Comparison of ENCODE assay signal across 24 cellular contexts in the genomic region with DNA sequence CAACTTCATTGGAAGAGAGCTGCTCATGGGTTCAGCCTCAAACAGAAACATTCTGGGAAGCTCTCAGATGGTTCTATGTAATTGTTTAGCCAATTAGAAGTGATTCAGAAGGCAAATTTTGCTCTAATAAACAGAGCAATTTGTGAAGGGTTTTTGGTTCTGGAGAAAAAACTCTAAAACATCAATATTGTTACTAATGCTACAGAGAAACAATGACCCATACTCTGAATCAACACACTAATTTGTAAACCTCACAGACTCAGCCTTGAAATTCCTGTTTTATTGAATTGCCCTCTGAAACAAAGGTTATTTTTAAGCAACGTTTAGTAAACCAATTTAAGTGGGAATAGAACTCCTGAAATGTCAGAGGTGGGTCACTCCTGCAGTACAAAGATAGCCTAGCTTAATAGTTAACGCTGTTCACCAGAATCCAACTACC.
DNase-seq lines count a peak whose midpoint lies in the region; ATAC-seq and TF ChIP-seq lines count a peak whose summit lies in the region.
"Had no signal": no experiment of that assay in that cellular context is flagged by ENCODE, and none has a peak within 500 bp of the region (broad histone marks: within the 10 kb centered on the region; RNA-seq: fewer than 3 reads in every experiment).

No MANE protein-coding gene starts in this region.

- no peak overlapping the region for H2AFZ ChIP-seq in ACC112 (ENCODE audit: low read length, unreplicated experiment)
- H2AFZ ChIP-seq: hepatocyte had no signal

- H3K27me3 ChIP-seq in ACC112 (ENCODE audit: insufficient read depth, low read length) = no peaks in the 10 kb centered on the region
- H3K27me3 ChIP-seq in SJSA1 (replicated peaks) = no peaks in the 10 kb centered on the region
- no peaks in the 10 kb centered on the region for H3K27me3 ChIP-seq in psoas muscle (ENCODE audit: insufficient read depth in 3 of 3, low read length in 2 of 3)
- H3K27me3 ChIP-seq: cardiac muscle cell, hepatocyte, MG63, pancreas, upper lobe of right lung had no signal

- no peaks in the 10 kb centered on the region for H3K79me2 ChIP-seq in ACC112 (ENCODE audit: control insufficient read depth, insufficient read depth, low read length, unreplicated experiment)
- H3K79me2 ChIP-seq: hepatocyte had no signal

- H3K36me3 Mint-ChIP-seq in T-cell = no peaks in the 10 kb centered on the region
- H3K36me3 Mint-ChIP-seq: activated naive CD8-positive, alpha-beta T cell treated with anti-CD3 and anti-CD28 coated beads, Interleukin-2, amount 10 ng/mL, durations not matched to agents 7 days and 5 days; naive B cell had no signal

- intact Hi-C loops in psoas muscle (cut with DNase I) = loop anchor here in 1 of 2 donors (5.0 to 10.0 kb wide), 2 partner anchors 69 to 138 kb away; no protein-coding TSS in a partner anchor

- H3K27ac ChIP-seq in ACC112 (ENCODE audit: low read depth, low read length) (peak overlapping the region; percentile 35; the same call in 1 of the 2 replicates), SJSA1 (peak overlapping the region; percentile 13), psoas muscle (peak overlapping the region; percentile 98)
- H3K27ac ChIP-seq: cardiac muscle cell, hepatocyte, upper lobe of right lung had no signal

- ATAC-seq in psoas muscle = no peak
- no peak for ATAC-seq in GM19395 (IDR thresholded peaks at IDR 0.05; ENCODE audit: unreplicated experiment)
- ATAC-seq in HG02759 (IDR thresholded peaks at IDR 0.05; ENCODE audit: unreplicated experiment) = no peak
- no peak for ATAC-seq in T-cell (replicated peaks in 1 of 4)
- ATAC-seq: upper lobe of right lung had no signal

- H3K4me3 ChIP-seq in ACC112 (ENCODE audit: low read depth, low read length) (no peak overlapping the region), SJSA1 (no peak overlapping the region), psoas muscle (no peak overlapping the region)
- H3K4me3 ChIP-seq: cardiac muscle cell, hepatocyte, MG63, pancreas, upper lobe of right lung had no signal

- peaks cover 0 to 8% (median 0%) of the 10 kb centered on the region in 3 donors for H3K9me3 Mint-ChIP-seq in T-cell

- H3K27me3 Mint-ChIP-seq in T-cell = peaks cover 18 to 21% of the 10 kb centered on the region in 2 donors

- WGBS in psoas muscle, 3 donors = 58 to 72% (median 63%) methylated on average over 2 of the region's 2 CpGs

- H3K9me3 ChIP-seq in SJSA1 (replicated peaks) (no peaks in the 10 kb centered on the region), psoas muscle (no peaks in the 10 kb centered on the region)
- H3K9me3 ChIP-seq: MG63, pancreas, SK-N-SH, upper lobe of right lung had no signal

- CTCF ChIA-PET in T-cell (lab: Charles Lee) = no interaction called here

- no peak overlapping the region for H3K4me3 Mint-ChIP-seq in T-cell
- H3K4me3 Mint-ChIP-seq: activated naive CD8-positive, alpha-beta T cell treated with anti-CD3 and anti-CD28 coated beads, Interleukin-2, amount 10 ng/mL, durations not matched to agents 7 days and 5 days; naive B cell had no signal

- no peak for TF ChIP-seq CTCF in psoas muscle (IDR thresholded peaks at IDR 0.05)

- peaks cover 5 to 8% (median 7%) of the 10 kb centered on the region in 3 donors for H3K4me1 Mint-ChIP-seq in T-cell
- H3K4me1 Mint-ChIP-seq: naive B cell had no signal

- no peak overlapping the region for H3K27ac Mint-ChIP-seq in T-cell
- H3K27ac Mint-ChIP-seq: activated naive CD8-positive, alpha-beta T cell treated with anti-CD3 and anti-CD28 coated beads, Interleukin-2, amount 10 ng/mL, durations not matched to agents 7 days and 5 days; activated T-helper 2 cell treated with anti-CD3 and anti-CD28 coated beads, Interferon-gamma antibody, Interleukin-2, Interleukin-4, amounts not matched to agents 10 μg/mL and 5 μg/mL and 100 μg/mL, durations not matched to agents 14 hours and 24 hours and 36 hours had no signal

- H3K4me1 ChIP-seq in ACC112 (ENCODE audit: control insufficient read depth, insufficient read depth, low read length, unreplicated experiment) (peaks cover 59% of the 10 kb centered on the region), SJSA1 (replicated peaks) (peaks cover 54% of the 10 kb centered on the region), psoas muscle (peaks cover 68% of the 10 kb centered on the region)

- POLR2A ChIA-PET in T-cell (lab: Charles Lee) = no interaction called here

- H3K36me3 ChIP-seq in ACC112 (ENCODE audit: insufficient read depth, low read length) (no peaks in the 10 kb centered on the region), SJSA1 (no peaks in the 10 kb centered on the region), psoas muscle (ENCODE audit: insufficient read depth in 1 of 2, low read depth in 1 of 2) (no peaks in the 10 kb centered on the region)
- H3K36me3 ChIP-seq: cardiac muscle cell, MG63, pancreas, upper lobe of right lung had no signal

- DNase-seq in SJSA1 (ENCODE audit: low read depth in 1 of 2, low spot score in 2 of 2) (peak in 1 of 2 experiments; percentile 58), fibroblast of gingiva (ENCODE audit: low read depth) (peak; percentile 17), psoas muscle (no peak), T-cell (no peak), T-helper 2 cell (no peak)
- DNase-seq: activated CD4-positive, alpha-beta T cell treated with anti-CD3 and anti-CD28 coated beads for 48 hours; activated naive CD8-positive, alpha-beta T cell treated with anti-CD3 and anti-CD28 coated beads, Interleukin-2, amount 10 ng/mL, durations not matched to agents 7 days and 5 days; C1 segment of cervical spinal cord; naive B cell; NCI-H146; NCI-H2171 treated with DMSO at 0.1 percent for 48 hours; NCI-H774; OCI-M1; pancreas; SK-N-SH; stimulated activated naive CD4-positive, alpha-beta T cell; upper lobe of right lung had no signal

Comparison
In these comparisons a context has a peak if more than half of its experiments do, and no peak if none do; other contexts are left out.
1. H3K27ac ChIP-seq: peak in every context shown above with its lines; median percentile 98 in psoas muscle; 35 in ACC112; 13 in SJSA1.